In genomic region chr20:33299111-33299603, GRCh38 we compare ENCODE assay signal across 1 cellular context.
TF ChIP-seq lines count a peak whose summit lies in the region.

No MANE protein-coding gene starts in this region.

TF ChIP-seq in H1, 55 proteins besides CTCF, POLR2A, EP300 and RAD21 (continued from another document):
- TF ChIP-seq CREB1 (IDR thresholded peaks at IDR 0.05) (peak; percentile 90), TBP (IDR thresholded peaks at IDR 0.05; ENCODE audit: low read depth, low read length) (peak; percentile 73; the same call in 1 of the 2 replicates), MAFK (IDR thresholded peaks at IDR 0.05; ENCODE audit: low read depth, low read length) (no peak), MAX (IDR thresholded peaks at IDR 0.05) (peak; percentile 66), ATF3 (IDR thresholded peaks at IDR 0.05; ENCODE audit: insufficient read depth, low read depth, low read length) (no peak)
